In the genomic region with DNA sequence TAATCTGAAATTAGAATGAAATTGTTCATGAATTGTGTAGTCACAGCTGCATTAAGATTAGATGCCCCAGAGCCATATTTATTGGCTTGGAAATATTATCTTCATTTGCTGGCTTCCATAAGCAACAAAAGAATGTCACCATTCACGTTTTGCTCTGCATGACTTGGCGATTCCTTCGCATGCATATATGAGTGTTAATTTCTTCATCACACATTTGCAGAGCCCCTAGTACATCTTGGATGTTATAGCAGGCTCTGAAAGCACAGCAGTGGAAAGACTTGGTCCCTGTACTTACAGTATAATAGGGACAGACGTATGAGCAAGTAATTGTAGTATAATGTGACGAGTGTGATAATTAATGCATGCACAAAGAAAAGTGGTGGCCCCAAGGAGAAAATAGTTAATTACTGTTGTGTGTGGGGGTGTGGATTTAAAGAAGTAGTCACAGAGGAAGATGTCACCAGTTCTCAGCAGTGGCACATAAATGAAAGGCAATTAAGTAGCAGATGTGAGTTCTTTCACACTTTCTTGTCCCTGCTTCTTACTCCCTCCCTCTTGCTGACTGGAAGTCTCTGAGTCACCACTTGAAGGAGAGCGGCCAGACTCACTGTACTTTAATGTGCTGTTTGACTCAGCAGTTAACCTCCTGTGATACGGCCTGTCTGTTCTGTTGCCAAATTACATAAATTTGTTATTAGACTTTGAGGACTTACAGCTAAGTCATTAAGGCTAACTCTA, we compare ENCODE assay signal across 9 cellular contexts. TPM values are rescaled to one million over a fixed set of nuclear protein-coding genes. Genes with fewer than 3 reads are reported as not detected.
A peak's percentile ranks its signal among the peaks of the same experiment; 100 is the strongest.
DNase-seq lines count a peak whose midpoint lies in the region; ATAC-seq and TF ChIP-seq lines count a peak whose summit lies in the region.
"Had no signal": no experiment of that assay in that cellular context is flagged by ENCODE, and none has a peak within 500 bp of the region (broad histone marks: within the 10 kb centered on the region; RNA-seq: fewer than 3 reads in every experiment).

No MANE protein-coding gene starts in this region.

- no peaks in the 10 kb centered on the region for H3K9me3 Mint-ChIP-seq in endodermal cell

- no peaks in the 10 kb centered on the region for H3K36me3 ChIP-seq in endodermal cell (ENCODE audit: control insufficient read depth, insufficient read depth, low read length)

- no peak overlapping the region for H3K4me3 Mint-ChIP-seq in endodermal cell

- no peaks in the 10 kb centered on the region for H3K9me3 ChIP-seq in endodermal cell (ENCODE audit: control insufficient read depth, low read length)

- H3K27me3 Mint-ChIP-seq in endodermal cell (ENCODE audit: insufficient read depth): peaks cover 12% of the 10 kb centered on the region

- no peak overlapping the region for H3K9ac ChIP-seq in endodermal cell (ENCODE audit: extremely low read depth, low read length, poor library complexity, severe bottlenecking)

- no peak for TF ChIP-seq CTCF in endodermal cell (conservative IDR thresholded peaks at IDR 0.05)

- H3K4me3 ChIP-seq in endodermal cell (ENCODE audit: low read length): no peak overlapping the region

- no peak overlapping the region for H3K27ac Mint-ChIP-seq in endodermal cell

- H3K27ac ChIP-seq in endodermal cell (ENCODE audit: low read depth, low read length): no peak overlapping the region

- 40 to 56% methylated on average over 5 to 7 of the region's 7 CpGs for WGBS in endodermal cell (ENCODE audit: insufficient coverage in 1 of 2, insufficient read length in 1 of 2), 2 experiments

- ATAC-seq in GM19463 (IDR thresholded peaks at IDR 0.05; ENCODE audit: unreplicated experiment) (no peak), GM21717 (IDR thresholded peaks at IDR 0.05; ENCODE audit: unreplicated experiment) (no peak), HG03139 (IDR thresholded peaks at IDR 0.05; ENCODE audit: unreplicated experiment) (no peak)

- H3K4me1 ChIP-seq in endodermal cell (ENCODE audit: control insufficient read depth, insufficient read depth, low read length): peaks cover 16% of the 10 kb centered on the region

- DNase-seq in activated CD4-positive, alpha-beta T cell treated with anti-CD3 and anti-CD28 coated beads for 48 hours: peak; percentile 53
- no peak for DNase-seq in activated CD4-positive, alpha-beta T cell treated with anti-CD3 and anti-CD28 coated beads for 1 hour
- peak; percentile 89 for DNase-seq in SIG-M5 treated with dmso at 0.1 percent for 504 hours (lab: John Stamatoyannopoulos, UW; ENCODE audit: unreplicated experiment)
- DNase-seq in endodermal cell: peak; percentile 74
- peak; percentile 72 for DNase-seq in non-pigmented ciliary epithelial cell (ENCODE audit: low read depth)
- DNase-seq: DND-41 had no signal

- peaks cover 55% of the 10 kb centered on the region for H3K4me1 Mint-ChIP-seq in endodermal cell

- no peaks in the 10 kb centered on the region for H3K36me3 Mint-ChIP-seq in endodermal cell (ENCODE audit: low read depth)

- H3K27me3 ChIP-seq in endodermal cell (ENCODE audit: control insufficient read depth, insufficient read depth, low read length, poor library complexity, severe bottlenecking): no peaks in the 10 kb centered on the region

RNA-seq across cellular contexts. Expression of gene S100A10, which starts 21.0 kb away (rescaled TPM):
- total RNA-seq in endodermal cell: 100 to 1,000 TPM; 352 to 880 TPM
- polyA plus RNA-seq in endodermal cell (2013, experiment 1 of 2): 263 TPM
- polyA plus RNA-seq in endodermal cell (2013, experiment 2 of 2): 320 TPM
